In the genomic region with DNA sequence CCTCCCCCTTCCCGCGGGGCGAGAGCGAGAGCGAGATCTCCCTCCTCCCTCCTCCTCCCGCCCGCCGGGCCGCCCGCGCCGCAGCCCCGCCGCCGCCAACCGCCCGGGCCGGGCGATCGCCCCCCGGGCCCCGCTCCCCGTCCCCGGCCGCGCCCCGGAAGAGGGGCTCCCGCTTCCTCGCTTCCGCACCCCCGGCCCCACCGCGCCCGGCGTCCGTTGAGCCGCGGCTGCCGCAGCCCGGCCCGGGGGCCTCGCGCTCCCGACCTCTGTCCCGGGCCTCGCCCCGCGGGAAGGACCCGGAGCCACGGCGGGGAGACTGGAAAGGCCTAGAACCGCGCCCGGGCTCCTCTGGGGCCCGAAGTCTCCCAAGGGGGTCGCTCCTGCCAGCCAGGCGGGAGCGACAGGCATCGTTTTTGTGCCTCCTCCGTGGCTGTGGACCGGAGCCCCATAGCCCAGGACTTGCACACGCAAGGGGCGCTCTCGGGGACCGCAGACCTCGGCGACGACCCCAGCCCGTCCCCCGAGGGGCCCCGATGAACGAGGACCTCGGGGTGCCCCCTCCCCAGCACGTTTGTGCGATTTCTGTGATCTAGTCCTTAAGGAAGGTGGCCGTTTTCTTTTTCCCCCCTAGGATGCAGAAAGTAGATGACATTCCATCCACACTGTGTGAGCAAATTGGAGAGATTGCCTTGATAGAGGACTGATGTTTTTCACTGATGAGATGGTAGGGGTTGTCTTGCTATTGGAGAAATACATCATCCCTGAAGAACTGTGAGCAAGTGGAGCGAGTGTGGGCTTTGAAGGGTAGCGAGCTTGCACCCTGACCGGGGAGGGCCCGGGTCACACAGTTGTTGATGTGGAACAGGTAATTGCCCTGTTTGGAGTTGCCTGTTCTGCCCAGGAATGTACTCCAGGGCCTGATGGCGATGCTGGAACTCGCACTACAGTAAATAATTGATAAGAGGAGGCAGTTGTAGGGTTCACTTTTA, we compare ENCODE assay signal across 8 cellular contexts. TPM values are rescaled to one million over a fixed set of nuclear protein-coding genes. Genes with fewer than 3 reads are reported as not detected.
DNase-seq lines count a peak whose midpoint lies in the region; FAIRE-seq and TF ChIP-seq lines count a peak whose summit lies in the region.

No MANE protein-coding gene starts in this region.

- H3K4me3 ChIP-seq in OCI-LY7 (ENCODE audit: low read depth, low read length, poor library complexity, severe bottlenecking) (peak overlapping the region; percentile 74), coronary artery (peak overlapping the region; percentile 94), vagina (peak overlapping the region; percentile 93)

- peak overlapping the region; percentile 76 for H3K27ac ChIP-seq in OCI-LY7 (ENCODE audit: low read depth, low read length, poor library complexity, severe bottlenecking)
- H3K27ac ChIP-seq in coronary artery: peak overlapping the region; percentile 96 to 100
- peak overlapping the region; percentile 97 for H3K27ac ChIP-seq in vagina

- peaks cover 32% of the 10 kb centered on the region; the same call in 1 of the 2 replicates for H3K36me3 ChIP-seq in OCI-LY7 (ENCODE audit: insufficient read depth, low read length)
- no peaks in the 10 kb centered on the region for H3K36me3 ChIP-seq in vagina

- H3K9me2 ChIP-seq in OCI-LY7 (ENCODE audit: insufficient read depth, low read length): no peaks in the 10 kb centered on the region

- peak overlapping the region; percentile 97 for H3K4me2 ChIP-seq in OCI-LY7 (ENCODE audit: low read length)

- CTCF ChIA-PET in OCI-LY7 (lab: Charles Lee; ENCODE audit: unreplicated experiment): no interaction called here

- DNase-seq in GM12892 (ENCODE audit: insufficient read length): no peak
- peak; percentile 15 for DNase-seq in H54 (ENCODE audit: insufficient read length, low spot score)
- peak; percentile 25 for DNase-seq in OCI-LY7 (ENCODE audit: low spot score)
- DNase-seq in coronary artery (ENCODE audit: low spot score): no peak
- DNase-seq in midbrain (lab: John Stamatoyannopoulos, UW): peak; percentile 63
- DNase-seq in vagina (ENCODE audit: extremely low spot score in 2 of 2): no peak
- DNase-seq in GOT3 (lab: John Stamatoyannopoulos, UW): no peak
- no peak for DNase-seq in pons (ENCODE audit: low spot score)

- POLR2A ChIA-PET in OCI-LY7 (lab: Charles Lee): interaction anchor here (0.6 to 1.5 kb wide), 3 partner anchors 9 to 77 kb away, joined by 3 to 4 read pairs (median 3); no protein-coding TSS in a partner anchor

- H3K9me3 ChIP-seq in OCI-LY7 (ENCODE audit: low read length) (no peaks in the 10 kb centered on the region), vagina (no peaks in the 10 kb centered on the region)

- peaks cover 51% of the 10 kb centered on the region for H3K79me2 ChIP-seq in OCI-LY7 (ENCODE audit: insufficient read depth, low read depth, low read length)

- H3K4me1 ChIP-seq in OCI-LY7 (ENCODE audit: insufficient read depth, low read length, poor library complexity, severe bottlenecking): peaks cover 62% of the 10 kb centered on the region
- H3K4me1 ChIP-seq in vagina: peaks cover 47% of the 10 kb centered on the region

- BruUV-seq in OCI-LY7 (replicated peaks; lab: Mats Ljungman, UMichigan): no TSS peak

- no peak overlapping the region for H2AFZ ChIP-seq in OCI-LY7 (ENCODE audit: low read length)

- FAIRE-seq in GM12892 (lab: Jason Lieb, UNC): peak; percentile 27
- no peak for FAIRE-seq in H54 (lab: Jason Lieb, UNC)

- no peaks in the 10 kb centered on the region for H3K27me3 ChIP-seq in vagina

- peak; percentile 42 for TF ChIP-seq CTCF in OCI-LY7 (conservative IDR thresholded peaks at IDR 0.05; ENCODE audit: low read length)
- no peak for TF ChIP-seq CTCF in coronary artery (IDR thresholded peaks at IDR 0.05)
- no peak for TF ChIP-seq CTCF in vagina (IDR thresholded peaks at IDR 0.05)

- H4K20me1 ChIP-seq in OCI-LY7 (ENCODE audit: insufficient read depth, low read length): peaks cover 6% of the 10 kb centered on the region; the same call in 1 of the 2 replicates

- intact Hi-C loops in OCI-LY7 (cut with micrococcal nuclease; ENCODE audit: unreplicated experiment) (loop anchor here (2.0 to 10.0 kb wide), 4 partner anchors 93 to 603 kb away; no protein-coding TSS in a partner anchor), vagina (cut with DNase I) (no loop called here)

- TF ChIP-seq POLR2A in GM12892 (IDR thresholded peaks at IDR 0.05; ENCODE audit: low read depth, low read length) (peak; percentile 84; the same call in 1 of the 2 replicates), H54 (IDR thresholded peaks at IDR 0.05; ENCODE audit: low read depth, low read length) (peak; percentile 82), vagina (IDR thresholded peaks at IDR 0.05) (no peak)

RNA-seq across cellular contexts. Expression of a gene that starts 0.6 kb away (rescaled TPM):
- 14.5 TPM for polyA plus RNA-seq in GM12892 (2012; ENCODE audit: missing spikeins)
- total RNA-seq in OCI-LY7 (2014; rRNA removed; shearing (Covaris generic)): 37.1 and 39.6 TPM in 2 replicates
- total RNA-seq in OCI-LY7 (2022) (55.8 and 58.0 TPM in 2 replicates), vagina (44.0 TPM)

RNA-seq across cellular contexts. Expression of a gene that starts 15.5 kb away (rescaled TPM):
- not detected for polyA plus RNA-seq in GM12892 (2012; ENCODE audit: missing spikeins)
- not detected in 2 replicates for total RNA-seq in OCI-LY7 (2014; rRNA removed; shearing (Covaris generic))
- total RNA-seq in OCI-LY7 (2022): not detected in 2 replicates
- not detected for total RNA-seq in vagina

Comparison
In these comparisons a context has a peak if more than half of its experiments do, and no peak if none do; other contexts are left out.
1. DNase-seq: peak in H54 (single experiment), OCI-LY7 (single experiment) and midbrain (single experiment); none in GM12892 (single experiment), coronary artery (single experiment), vagina (0 of 2), GOT3 (single experiment) and pons (single experiment).
2. POLR2A ChIP-seq: peak in GM12892 (single experiment) and H54 (single experiment); none in vagina (0 of 2).
3. Peak in every context shown above with its lines, with median percentiles within 50 percentile points of each other: H3K27ac ChIP-seq and H3K4me3 ChIP-seq.